Comparison of ENCODE assay signal across 14 cellular contexts in genomic region chr14:95522556-95522955, GRCh38. TPM values are rescaled to one million over a fixed set of nuclear protein-coding genes. Genes with fewer than 3 reads are reported as not detected.
DNase-seq lines count a peak whose midpoint lies in the region; TF ChIP-seq lines count a peak whose summit lies in the region.
"Had no signal": no experiment of that assay in that cellular context is flagged by ENCODE, and none has a peak within 500 bp of the region (broad histone marks: within the 10 kb centered on the region; RNA-seq: fewer than 3 reads in every experiment).

No MANE protein-coding gene starts in this region.

- intact Hi-C loops in A673 (cut with micrococcal nuclease; ENCODE audit: unreplicated experiment), result no loop called here
- intact Hi-C loops in CD4-positive, alpha-beta memory T cell (cut with micrococcal nuclease), result no loop called here
- intact Hi-C loops in activated CD4-positive, alpha-beta memory T cell treated with anti-CD3 and anti-CD28 coated beads for 36 hours (cut with micrococcal nuclease), result loop anchor here (5.0 to 10.0 kb wide), 2 partner anchors 980 to 1178 kb away; partner anchors contain the start of gene PAPOLA

- H3K4me3 ChIP-seq in A673 (ENCODE audit: low read depth, low read length, poor library complexity, severe bottlenecking) (no peak overlapping the region), H7 (ENCODE audit: insufficient read depth, low read depth, low read length) (no peak overlapping the region)
- H3K4me3 ChIP-seq in CD4-positive, alpha-beta memory T cell (ENCODE audit: low read length in 2 of 2), result no peak overlapping the region
- H3K4me3 ChIP-seq: stomach had no signal

- peak overlapping the region; percentile 91 for H3K27ac ChIP-seq in A673 (ENCODE audit: low read depth, low read length, poor library complexity, severe bottlenecking)
- peak overlapping the region; percentile 60 for H3K27ac ChIP-seq in CD4-positive, alpha-beta memory T cell (ENCODE audit: low read depth, low read length)

- H3K4me1 Mint-ChIP-seq in CD4-positive, alpha-beta memory T cell, result peaks cover 68 to 92% (median 81%) of the 10 kb centered on the region in 4 donors
- H3K4me1 Mint-ChIP-seq in activated CD4-positive, alpha-beta memory T cell treated with anti-CD3 and anti-CD28 coated beads for 36 hours (ENCODE audit: low read depth), result peaks cover 90% of the 10 kb centered on the region
- peaks cover 68 to 69% of the 10 kb centered on the region in 2 donors for H3K4me1 Mint-ChIP-seq in immature natural killer cell

- POLR2A ChIA-PET in A673 (lab: Charles Lee; ENCODE audit: low non-redundant PET), result interaction anchor here (0.6 kb wide), 1 partner anchor 487 kb away, joined by 4 read pairs; no protein-coding TSS in a partner anchor
- POLR2A ChIA-PET in CD4-positive, alpha-beta memory T cell (lab: Charles Lee; ENCODE audit: partially characterized antibody), result interaction anchor here (1.0 to 12.2 kb wide), 13 partner anchors 7 to 87 kb away, joined by 3 to 185 read pairs (median 6); partner anchors contain the start of genes GLRX5 and SYNE3
- POLR2A ChIA-PET in activated CD4-positive, alpha-beta memory T cell treated with anti-CD3 and anti-CD28 coated beads for 36 hours (lab: Charles Lee), result interaction anchor here (1.0 to 2.9 kb wide), 11 partner anchors 8 to 1563 kb away, joined by 3 to 52 read pairs (median 6); partner anchors contain the start of gene GLRX5

- no peaks in the 10 kb centered on the region for H3K9me3 ChIP-seq in A673 (ENCODE audit: low read depth, low read length, poor library complexity, severe bottlenecking)
- no peaks in the 10 kb centered on the region for H3K9me3 ChIP-seq in CD4-positive, alpha-beta memory T cell (ENCODE audit: control insufficient read depth in 1 of 2, low read length in 2 of 2)
- H3K9me3 ChIP-seq: stomach had no signal

- H3K4me1 ChIP-seq in A673 (ENCODE audit: insufficient read depth, low read length, poor library complexity, severe bottlenecking), result peaks cover 68% of the 10 kb centered on the region
- H3K4me1 ChIP-seq in CD4-positive, alpha-beta memory T cell (ENCODE audit: insufficient read depth, low read length), result peaks cover 95% of the 10 kb centered on the region

- no peaks in the 10 kb centered on the region for H3K27me3 Mint-ChIP-seq in CD4-positive, alpha-beta memory T cell
- H3K27me3 Mint-ChIP-seq in activated CD4-positive, alpha-beta memory T cell treated with anti-CD3 and anti-CD28 coated beads for 36 hours, result no peaks in the 10 kb centered on the region
- no peaks in the 10 kb centered on the region for H3K27me3 Mint-ChIP-seq in immature natural killer cell (ENCODE audit: low read depth in 3 of 3)

- peaks cover 0 to 2% of the 10 kb centered on the region in 2 donors for H3K36me3 Mint-ChIP-seq in CD4-positive, alpha-beta memory T cell
- no peaks in the 10 kb centered on the region for H3K36me3 Mint-ChIP-seq in activated CD4-positive, alpha-beta memory T cell treated with anti-CD3 and anti-CD28 coated beads for 36 hours
- H3K36me3 Mint-ChIP-seq in immature natural killer cell, result no peaks in the 10 kb centered on the region
- H3K36me3 Mint-ChIP-seq: mesothelial cell of epicardium had no signal

- CTCF ChIA-PET in A673 (lab: Charles Lee), result no interaction called here
- CTCF ChIA-PET in CD4-positive, alpha-beta memory T cell (lab: Charles Lee; ENCODE audit: partially characterized antibody), result interaction anchor here (0.6 to 25.2 kb wide), 9 partner anchors 8 to 96 kb away, joined by 3 to 845 read pairs (median 9); partner anchors contain the start of genes GLRX5 and SYNE3
- CTCF ChIA-PET in activated CD4-positive, alpha-beta memory T cell treated with anti-CD3 and anti-CD28 coated beads for 36 hours (lab: Charles Lee), result interaction anchor here (0.8 to 8.1 kb wide), 14 partner anchors 7 to 207 kb away, joined by 3 to 202 read pairs (median 4); partner anchors contain the start of gene GLRX5

- peak overlapping the region; percentile 71 to 92 (median 83) for H3K4me3 Mint-ChIP-seq in CD4-positive, alpha-beta memory T cell
- peak overlapping the region; percentile 80 for H3K4me3 Mint-ChIP-seq in activated CD4-positive, alpha-beta memory T cell treated with anti-CD3 and anti-CD28 coated beads for 36 hours
- H3K4me3 Mint-ChIP-seq in immature natural killer cell, result peak overlapping the region in 3 of 5 donors; percentile 1 to 77 (median 76)
- H3K4me3 Mint-ChIP-seq: mesothelial cell of epicardium had no signal

- H3K36me3 ChIP-seq in A673 (ENCODE audit: insufficient read depth, low read length, poor library complexity, severe bottlenecking), result no peaks in the 10 kb centered on the region
- no peaks in the 10 kb centered on the region for H3K36me3 ChIP-seq in CD4-positive, alpha-beta memory T cell (ENCODE audit: insufficient read depth, low read length)
- H3K36me3 ChIP-seq in H7 (replicated peaks; ENCODE audit: control insufficient read depth, insufficient read depth, low read length), result no peaks in the 10 kb centered on the region

- H3K27me3 ChIP-seq in A673 (replicated peaks; ENCODE audit: insufficient read depth, low read depth, low read length, poor library complexity) (no peaks in the 10 kb centered on the region), H7 (ENCODE audit: control insufficient read depth, insufficient read depth, low read length) (peaks cover 9% of the 10 kb centered on the region)
- H3K27me3 ChIP-seq in CD4-positive, alpha-beta memory T cell (ENCODE audit: insufficient read depth, low read length), result no peaks in the 10 kb centered on the region
- H3K27me3 ChIP-seq: stomach had no signal

- H3K9me3 Mint-ChIP-seq in CD4-positive, alpha-beta memory T cell, result no peaks in the 10 kb centered on the region
- no peaks in the 10 kb centered on the region for H3K9me3 Mint-ChIP-seq in activated CD4-positive, alpha-beta memory T cell treated with anti-CD3 and anti-CD28 coated beads for 36 hours
- H3K9me3 Mint-ChIP-seq in immature natural killer cell, result no peaks in the 10 kb centered on the region
- H3K9me3 Mint-ChIP-seq: mesothelial cell of epicardium had no signal

- H3K27ac Mint-ChIP-seq in CD4-positive, alpha-beta memory T cell, result peak overlapping the region; percentile 89 to 95 (median 91)
- H3K27ac Mint-ChIP-seq in activated CD4-positive, alpha-beta memory T cell treated with anti-CD3 and anti-CD28 coated beads for 36 hours, result peak overlapping the region; percentile 97
- H3K27ac Mint-ChIP-seq in immature natural killer cell, result peak overlapping the region; percentile 81 to 95 (median 91)
- H3K27ac Mint-ChIP-seq: mesothelial cell of epicardium had no signal

- no peak for TF ChIP-seq CTCF in A673 (conservative IDR thresholded peaks at IDR 0.05; ENCODE audit: low read depth, low read length)

- BruUV-seq in A673 (replicated peaks; lab: Mats Ljungman, UMichigan), result no TSS peak

- DNase-seq in A673 (ENCODE audit: low spot score) (no peak), immature natural killer cell (no peak), H7 (no peak), activated gamma-delta T cell (lab: John Stamatoyannopoulos, UW) (no peak), NCI-H526 treated with DMSO at 0.1 percent for 48 hours (lab: John Stamatoyannopoulos, UW) (no peak), SKM-1 treated with dmso at 0.1 percent for 144 hours (lab: John Stamatoyannopoulos, UW; ENCODE audit: unreplicated experiment) (no peak)
- DNase-seq in CD4-positive, alpha-beta memory T cell, result no peak
- DNase-seq in activated CD4-positive, alpha-beta memory T cell treated with anti-CD3 and anti-CD28 coated beads for 36 hours, result no peak
- DNase-seq: C1 segment of cervical spinal cord, NCI-H446, posterior cingulate gyrus, stomach had no signal

RNA-seq across cellular contexts. Expression of gene SYNE3, which starts 6.1 kb away (rescaled TPM):
- total RNA-seq in A673 (2021), result 6.3 and 6.4 TPM in 2 replicates
- 10 to 100 TPM; 47.7 to 52.2 TPM for total RNA-seq in CD4-positive, alpha-beta memory T cell
- 1 to 10 TPM; 4.3 to 9.0 TPM for polyA plus RNA-seq in CD4-positive, alpha-beta memory T cell
- total RNA-seq in activated CD4-positive, alpha-beta memory T cell treated with anti-CD3 and anti-CD28 coated beads for 36 hours, result 10 to 100 TPM; 35.3 to 37.3 TPM
- polyA plus RNA-seq in immature natural killer cell, result 1 to 10 TPM in 2 of 3 donors, not detected in 1; 1.0 to 1.4 TPM
- 0.31 and 0.63 TPM in 2 replicates for total RNA-seq in H7 (2014; rRNA removed; shearing (Covaris generic))
- total RNA-seq: H1 had no signal

RNA-seq across cellular contexts. Expression of gene GLRX5, which starts 12.3 kb away (rescaled TPM):
- 63.5 and 68.8 TPM in 2 replicates for total RNA-seq in A673 (2021)
- 10 to 100 TPM; 17.6 to 18.7 TPM for total RNA-seq in CD4-positive, alpha-beta memory T cell
- 10 to 100 TPM; 60.3 to 74.7 TPM for polyA plus RNA-seq in CD4-positive, alpha-beta memory T cell
- 10 to 100 TPM; 31.8 to 32.2 TPM for total RNA-seq in activated CD4-positive, alpha-beta memory T cell treated with anti-CD3 and anti-CD28 coated beads for 36 hours
- 10 to 100 TPM; 54.5 to 87.1 (median 81.7) TPM for polyA plus RNA-seq in immature natural killer cell
- total RNA-seq in H7 (2014; rRNA removed; shearing (Covaris generic)), result 67.1 and 73.1 TPM in 2 replicates
